8 cellular contexts compared by ENCODE assay signal in genomic region chr16:83137326-83137770, GRCh38.
DNase-seq lines count a peak whose midpoint lies in the region; ATAC-seq and TF ChIP-seq lines count a peak whose summit lies in the region.

No MANE protein-coding gene starts in this region.

- H3K9ac ChIP-seq in smooth muscle cell (ENCODE audit: low read depth) = peak overlapping the region; percentile 46

- no peaks in the 10 kb centered on the region for H3K79me2 ChIP-seq in smooth muscle cell (ENCODE audit: low read depth)

- DNase-seq in stimulated activated naive CD8-positive, alpha-beta T cell treated with anti-CD3 and anti-CD28 coated beads, Interleukin-15, Interleukin-2, amounts not matched to agents 100 U/mL and 50 U/mL, for 24 hours = no peak
- DNase-seq in T-helper 2 cell treated with Interferon-gamma antibody and Interleukin-4, amounts not matched to agents 5 μg/mL and 100 μg/mL, for 36 hours (ENCODE audit: low spot score) = peak; percentile 6
- DNase-seq in left ventricle myocardium superior (no peak), smooth muscle cell (lab: John Stamatoyannopoulos, UW; ENCODE audit: unreplicated experiment) (no peak), germinal center (ENCODE audit: low spot score) (no peak)
- DNase-seq in stimulated activated CD4-positive, alpha-beta T cell treated with anti-CD3 and anti-CD28 coated beads, Interleukin-4, amount 100 ng/mL, for 24 hours = no peak
- DNase-seq in stimulated activated CD4-positive, alpha-beta T cell treated with anti-CD3 and anti-CD28 coated beads, Interleukin-12 subunit alpha, Interleukin-12 subunit beta, amount 100 ng/mL, for 4 hours = no peak

- H3K4me3 Mint-ChIP-seq in stimulated activated naive CD8-positive, alpha-beta T cell treated with anti-CD3 and anti-CD28 coated beads, Interleukin-15, Interleukin-2, amounts not matched to agents 100 ng/mL and 50 ng/mL, for 24 hours = peak overlapping the region; percentile 51
- H3K4me3 Mint-ChIP-seq in T-helper 2 cell treated with Interferon-gamma antibody and Interleukin-4, amounts not matched to agents 5 μg/mL and 100 μg/mL, for 36 hours = peak overlapping the region; percentile 63

- no peaks in the 10 kb centered on the region for H4K20me1 ChIP-seq in smooth muscle cell (ENCODE audit: low read depth)

- H3K27ac ChIP-seq in smooth muscle cell (ENCODE audit: low read depth) = peak overlapping the region; percentile 61

- peak overlapping the region; percentile 34 for H3K4me3 ChIP-seq in smooth muscle cell

- intact Hi-C loops in left ventricle myocardium superior (cut with micrococcal nuclease) = no loop called here

- no peaks in the 10 kb centered on the region for H3K27me3 Mint-ChIP-seq in stimulated activated naive CD8-positive, alpha-beta T cell treated with anti-CD3 and anti-CD28 coated beads, Interleukin-15, Interleukin-2, amounts not matched to agents 100 ng/mL and 50 ng/mL, for 24 hours
- peaks cover 2% of the 10 kb centered on the region for H3K27me3 Mint-ChIP-seq in T-helper 2 cell treated with Interferon-gamma antibody and Interleukin-4, amounts not matched to agents 5 μg/mL and 100 μg/mL, for 36 hours (ENCODE audit: low read depth)

- no peak for ATAC-seq in stimulated activated naive CD8-positive, alpha-beta T cell treated with anti-CD3 and anti-CD28 coated beads, Interleukin-15, Interleukin-2, amounts not matched to agents 100 U/mL and 50 U/mL, for 24 hours
- peak; percentile 41 for ATAC-seq in left ventricle myocardium superior

- no peaks in the 10 kb centered on the region for H3K27me3 ChIP-seq in smooth muscle cell (ENCODE audit: low read depth)

- no peaks in the 10 kb centered on the region for H3K9me3 ChIP-seq in smooth muscle cell (replicated peaks; ENCODE audit: low read depth)

- no peaks in the 10 kb centered on the region for H3K4me1 Mint-ChIP-seq in stimulated activated naive CD8-positive, alpha-beta T cell treated with anti-CD3 and anti-CD28 coated beads, Interleukin-15, Interleukin-2, amounts not matched to agents 100 ng/mL and 50 ng/mL, for 24 hours (ENCODE audit: low read depth)
- peaks cover 6% of the 10 kb centered on the region for H3K4me1 Mint-ChIP-seq in T-helper 2 cell treated with Interferon-gamma antibody and Interleukin-4, amounts not matched to agents 5 μg/mL and 100 μg/mL, for 36 hours (ENCODE audit: low read depth)

- no peaks in the 10 kb centered on the region for H3K36me3 Mint-ChIP-seq in stimulated activated naive CD8-positive, alpha-beta T cell treated with anti-CD3 and anti-CD28 coated beads, Interleukin-15, Interleukin-2, amounts not matched to agents 100 ng/mL and 50 ng/mL, for 24 hours (ENCODE audit: low read depth)
- no peaks in the 10 kb centered on the region for H3K36me3 Mint-ChIP-seq in T-helper 2 cell treated with Interferon-gamma antibody and Interleukin-4, amounts not matched to agents 5 μg/mL and 100 μg/mL, for 36 hours (ENCODE audit: low read depth)

- H2AFZ ChIP-seq in smooth muscle cell (ENCODE audit: low read depth) = no peak overlapping the region

- H3K4me1 ChIP-seq in smooth muscle cell (ENCODE audit: low read depth) = peaks cover 5% of the 10 kb centered on the region

- TF ChIP-seq CTCF in smooth muscle cell (IDR thresholded peaks at IDR 0.05; ENCODE audit: borderline replicate concordance, insufficient read depth, poor library complexity, severe bottlenecking) = no peak

- WGBS in smooth muscle cell (ENCODE audit: low lambda C conversion rate) = 24% methylated on average over 17 of the region's 17 CpGs

- H3K4me2 ChIP-seq in smooth muscle cell = peak overlapping the region; percentile 71

- H3K36me3 ChIP-seq in smooth muscle cell (ENCODE audit: low read depth) = no peaks in the 10 kb centered on the region

- no peak overlapping the region for H3K27ac Mint-ChIP-seq in stimulated activated naive CD8-positive, alpha-beta T cell treated with anti-CD3 and anti-CD28 coated beads, Interleukin-15, Interleukin-2, amounts not matched to agents 100 ng/mL and 50 ng/mL, for 24 hours
- H3K27ac Mint-ChIP-seq in T-helper 2 cell treated with Interferon-gamma antibody and Interleukin-4, amounts not matched to agents 5 μg/mL and 100 μg/mL, for 36 hours = peak overlapping the region; percentile 89

- no peaks in the 10 kb centered on the region for H3K9me3 Mint-ChIP-seq in stimulated activated naive CD8-positive, alpha-beta T cell treated with anti-CD3 and anti-CD28 coated beads, Interleukin-15, Interleukin-2, amounts not matched to agents 100 ng/mL and 50 ng/mL, for 24 hours
- peaks cover 3% of the 10 kb centered on the region for H3K9me3 Mint-ChIP-seq in T-helper 2 cell treated with Interferon-gamma antibody and Interleukin-4, amounts not matched to agents 5 μg/mL and 100 μg/mL, for 36 hours

- peaks cover 4% of the 10 kb centered on the region for H3F3A ChIP-seq in smooth muscle cell (ENCODE audit: low read depth)
